In genomic region chr2:215717627-215718412, GRCh38 we compare ENCODE assay signal across 17 cellular contexts.
A peak's percentile ranks its signal among the peaks of the same experiment; 100 is the strongest.
DNase-seq lines count a peak whose midpoint lies in the region; ATAC-seq and TF ChIP-seq lines count a peak whose summit lies in the region.
"Had no signal": no experiment of that assay in that cellular context is flagged by ENCODE, and none has a peak within 500 bp of the region (broad histone marks: within the 10 kb centered on the region; RNA-seq: fewer than 3 reads in every experiment).

No MANE protein-coding gene starts in this region.

- ATAC-seq in lower lobe of right lung (peak in 1 of 2 donors; percentile 39), thoracic aorta (ENCODE audit: insufficient number of reproducible peaks, low FRiP score, low read depth) (no peak), GM18861 (IDR thresholded peaks at IDR 0.05; ENCODE audit: unreplicated experiment) (no peak), T-helper 17 cell (no peak)
- ATAC-seq: body of pancreas had no signal

- H3K4me3 ChIP-seq in adipocyte (ENCODE audit: low read length) (peak overlapping the region; percentile 1), esophagus (ENCODE audit: low read depth in 1 of 2, low read length in 2 of 2) (no peak overlapping the region), lower lobe of right lung (no peak overlapping the region), thoracic aorta (peak overlapping the region; percentile 28)
- H3K4me3 ChIP-seq: body of pancreas, prostate gland had no signal

- H3K9ac ChIP-seq in adipocyte (ENCODE audit: low read length), result peak overlapping the region; percentile 72

- H3K27ac ChIP-seq in esophagus (ENCODE audit: low read depth in 2 of 2, low read length in 1 of 2) (peak overlapping the region; percentile 19 to 24), lower lobe of right lung (peak overlapping the region; percentile 59), thoracic aorta (peak overlapping the region; percentile 44 to 47)
- H3K27ac ChIP-seq: body of pancreas, prostate gland had no signal

- WGBS in esophagus, 2 donors, result 60 to 66% methylated on average over 11 of the region's 11 CpGs

- H3K36me3 Mint-ChIP-seq in T-helper 17 cell (ENCODE audit: low read depth), result no peaks in the 10 kb centered on the region

- H3K27me3 ChIP-seq in adipocyte (replicated peaks; ENCODE audit: control insufficient read depth, insufficient read depth, low read length) (no peaks in the 10 kb centered on the region), esophagus (ENCODE audit: control insufficient read depth in 1 of 2, insufficient read depth in 2 of 2, low read length in 2 of 2) (no peaks in the 10 kb centered on the region), lower lobe of right lung (ENCODE audit: low read depth) (no peaks in the 10 kb centered on the region), thoracic aorta (replicated peaks; ENCODE audit: insufficient read depth) (no peaks in the 10 kb centered on the region)
- H3K27me3 ChIP-seq: body of pancreas had no signal

- intact Hi-C loops in lower lobe of right lung (cut with DNase I), result no loop called here

- H3K4me1 ChIP-seq in adipocyte (ENCODE audit: control insufficient read depth, insufficient read depth, low read length), result peaks cover 33% of the 10 kb centered on the region
- H3K4me1 ChIP-seq in esophagus (ENCODE audit: control insufficient read depth in 2 of 2, insufficient read depth in 2 of 2, low read length in 1 of 2), result no peaks in the 10 kb centered on the region
- H3K4me1 ChIP-seq in lower lobe of right lung, result peaks cover 30% of the 10 kb centered on the region
- H3K4me1 ChIP-seq in thoracic aorta (ENCODE audit: control insufficient read depth in 1 of 2, low read depth in 2 of 2), result peaks cover 11 to 33% of the 10 kb centered on the region in 2 donors
- H3K4me1 ChIP-seq: body of pancreas, prostate gland had no signal

- no peak for TF ChIP-seq CTCF in lower lobe of right lung (IDR thresholded peaks at IDR 0.05)
- no peak for TF ChIP-seq CTCF in thoracic aorta (IDR thresholded peaks at IDR 0.05)

- H3K4me1 Mint-ChIP-seq in T-helper 17 cell, result no peaks in the 10 kb centered on the region

- H3K4me3 Mint-ChIP-seq in T-helper 17 cell, result no peak overlapping the region
- H3K4me3 Mint-ChIP-seq: CD14-positive monocyte had no signal

- no peak for DNase-seq in adipocyte (ENCODE audit: low read depth)
- no peak for DNase-seq in lower lobe of right lung
- no peak for DNase-seq in thoracic aorta (ENCODE audit: low spot score)
- no peak for DNase-seq in activated CD8-positive, alpha-beta memory T cell treated with anti-CD3 and anti-CD28 coated beads for 24 hours
- DNase-seq in T-helper 17 cell, result no peak
- DNase-seq: activated naive CD4-positive, alpha-beta T cell; body of pancreas; DMS79; effector CD4-positive, alpha-beta T cell; NCI-H1694 treated with DMSO at 0.1 percent for 48 hours; NCI-H446 treated with DMSO at 0.1 percent for 48 hours; SIG-M5; T1000 had no signal

- H3K9me3 ChIP-seq in adipocyte (ENCODE audit: control insufficient read depth, low read length) (no peaks in the 10 kb centered on the region), esophagus (ENCODE audit: control insufficient read depth in 2 of 2, insufficient read depth in 1 of 2, low read depth in 1 of 2, low read length in 1 of 2) (no peaks in the 10 kb centered on the region), lower lobe of right lung (no peaks in the 10 kb centered on the region), thoracic aorta (no peaks in the 10 kb centered on the region), T-helper 17 cell (ENCODE audit: control insufficient read depth, low read length, poor library complexity, severe bottlenecking) (no peaks in the 10 kb centered on the region)
- H3K9me3 ChIP-seq: body of pancreas, prostate gland had no signal

- H3K36me3 ChIP-seq in adipocyte (ENCODE audit: control insufficient read depth, insufficient read depth, low read length, severe bottlenecking) (no peaks in the 10 kb centered on the region), esophagus (ENCODE audit: control insufficient read depth in 2 of 2, insufficient read depth in 2 of 2, low read length in 1 of 2) (no peaks in the 10 kb centered on the region), lower lobe of right lung (no peaks in the 10 kb centered on the region), thoracic aorta (no peaks in the 10 kb centered on the region)
- H3K36me3 ChIP-seq: prostate gland had no signal

- H3K27me3 Mint-ChIP-seq in T-helper 17 cell, result peaks cover 11% of the 10 kb centered on the region

- no peak overlapping the region for H3K27ac Mint-ChIP-seq in T-helper 17 cell

Comparison
In these comparisons a context has a peak if more than half of its experiments do, and no peak if none do; other contexts are left out.
1. H3K4me3 ChIP-seq: peak in adipocyte (single experiment) and thoracic aorta (single experiment); none in esophagus (0 of 2) and lower lobe of right lung (single experiment).
2. Peak in every context shown above with its lines, with median percentiles within 50 percentile points of each other: H3K27ac ChIP-seq.